Comparison of ENCODE assay signal across 8 cellular contexts in the genomic region with DNA sequence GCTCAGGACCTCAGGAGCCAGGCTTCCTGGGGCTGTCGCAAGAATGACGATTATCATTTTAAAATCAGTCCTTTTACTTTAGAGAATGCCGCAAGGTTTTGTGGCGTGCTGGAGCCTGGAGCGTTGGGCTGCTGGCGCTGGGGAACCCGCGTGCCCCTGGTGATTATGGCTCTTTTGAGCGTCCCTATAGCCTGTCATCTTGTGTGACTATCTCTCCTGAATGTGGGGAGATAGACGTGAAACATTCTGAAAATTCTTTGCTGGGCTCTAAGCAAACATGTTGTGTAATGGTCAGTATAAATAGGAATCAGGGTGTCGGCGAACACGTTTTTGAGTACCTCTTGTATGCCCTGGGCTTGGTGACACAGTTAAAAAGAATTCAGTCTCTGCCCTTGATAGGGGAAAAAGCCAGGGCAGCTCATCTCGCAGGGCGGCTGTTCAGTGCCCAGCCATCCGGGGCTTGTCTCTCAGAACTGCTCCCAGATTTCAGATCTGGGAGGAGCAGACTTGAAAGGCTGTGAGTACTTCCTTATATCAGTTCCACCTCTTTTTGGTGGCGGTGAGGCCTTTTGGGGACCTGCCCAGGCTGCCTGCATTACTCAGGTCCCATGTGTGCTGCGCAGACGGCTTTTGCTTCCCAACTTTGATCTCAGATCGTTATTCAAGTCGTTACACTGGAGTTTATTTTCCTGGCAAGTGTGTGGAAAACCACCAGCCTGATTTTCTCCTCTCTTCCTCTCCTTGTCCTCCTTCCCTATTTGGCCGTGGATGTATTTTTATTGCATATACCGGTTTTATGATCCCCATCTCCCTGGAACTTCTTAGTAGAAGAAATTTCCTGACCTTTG. TPM values are rescaled to one million over a fixed set of nuclear protein-coding genes. Genes with fewer than 3 reads are reported as not detected.
DNase-seq lines count a peak whose midpoint lies in the region; ATAC-seq and TF ChIP-seq lines count a peak whose summit lies in the region.

No MANE protein-coding gene starts in this region.

- H3K9me3 ChIP-seq in ES-I3 (ENCODE audit: control insufficient read depth, insufficient read depth, low read length) (no peaks in the 10 kb centered on the region), OCI-LY3 (ENCODE audit: insufficient read depth, low read length) (no peaks in the 10 kb centered on the region), neutrophil (no peaks in the 10 kb centered on the region)

- no peak for TF ChIP-seq CTCF in HFF-Myc (IDR thresholded peaks at IDR 0.05; ENCODE audit: low read depth, low read length, missing control alignments)
- TF ChIP-seq CTCF in OCI-LY3 (IDR thresholded peaks at IDR 0.05; ENCODE audit: low read depth, low read length): no peak
- TF ChIP-seq CTCF in neutrophil (IDR thresholded peaks at IDR 0.05): no peak

- H3K4me1 ChIP-seq in ES-I3 (ENCODE audit: insufficient read depth, low read length): peaks cover 6% of the 10 kb centered on the region; the same call in 1 of the 2 replicates
- peaks cover 10% of the 10 kb centered on the region; the same call in 1 of the 2 replicates for H3K4me1 ChIP-seq in OCI-LY3 (ENCODE audit: low read length)
- peaks cover 21 to 23% of the 10 kb centered on the region in 2 experiments for H3K4me1 ChIP-seq in neutrophil (ENCODE audit: control insufficient read depth in 1 of 2, insufficient read depth in 1 of 2, low read depth in 1 of 2, low read length in 1 of 2)

- peak overlapping the region; percentile 92 for H3K4me3 ChIP-seq in HFF-Myc (replicated peaks; ENCODE audit: low read depth, low read length)
- H3K4me3 ChIP-seq in OCI-LY3 (ENCODE audit: low read length): peak overlapping the region; percentile 91
- peak overlapping the region; percentile 83 to 85 for H3K4me3 ChIP-seq in neutrophil (ENCODE audit: low read depth in 1 of 2, low read length in 1 of 2)

- ATAC-seq in GM21390 (IDR thresholded peaks at IDR 0.05; ENCODE audit: unreplicated experiment): no peak

- peak overlapping the region; percentile 87 for H3K4me2 ChIP-seq in OCI-LY3 (ENCODE audit: low read length)

- DNase-seq in HFF-Myc (ENCODE audit: extremely low read depth, low read depth): no peak
- DNase-seq in activated T-helper 9 cell treated with anti-CD3 and anti-CD28 coated beads, Interleukin-2, amount 50 U/mL, for 16 hours (ENCODE audit: low read depth): peak; percentile 32
- DNase-seq in foreskin melanocyte: peak; percentile 45
- DNase-seq in SK-N-DZ (ENCODE audit: low spot score): no peak

- H3K27me3 ChIP-seq in OCI-LY3 (ENCODE audit: low read depth, low read length) (no peaks in the 10 kb centered on the region), neutrophil (no peaks in the 10 kb centered on the region)

- H3K36me3 ChIP-seq in ES-I3 (ENCODE audit: insufficient read depth, low read length): no peaks in the 10 kb centered on the region
- H3K36me3 ChIP-seq in OCI-LY3 (replicated peaks; ENCODE audit: low read depth, low read length): peaks cover 4% of the 10 kb centered on the region
- peaks cover under 1% of the 10 kb centered on the region for H3K36me3 ChIP-seq in neutrophil

- H2AFZ ChIP-seq in OCI-LY3 (ENCODE audit: low read depth, low read length): peak overlapping the region; percentile 83; the same call in 1 of the 2 replicates

- H4K20me1 ChIP-seq in OCI-LY3 (ENCODE audit: insufficient read depth, low read length): peaks cover 11% of the 10 kb centered on the region

- H3K9ac ChIP-seq in ES-I3 (ENCODE audit: low read depth, low read length) (peak overlapping the region; percentile 98), OCI-LY3 (ENCODE audit: low read length) (peak overlapping the region; percentile 84)

- H3K79me2 ChIP-seq in OCI-LY3 (ENCODE audit: low read length): peaks cover 63% of the 10 kb centered on the region

- H3K27ac ChIP-seq in OCI-LY3 (ENCODE audit: low read length) (peak overlapping the region; percentile 52), neutrophil (peak overlapping the region; percentile 79)

RNA-seq across cellular contexts. Expression of a gene that starts 1.0 kb away (rescaled TPM):
- polyA plus RNA-seq in SK-N-DZ (2014; cell fraction: cytosol; rRNA removed): 19.0 and 24.7 TPM in 2 replicates
- polyA plus RNA-seq in SK-N-DZ (2014; cell fraction: nucleus; rRNA removed): 38.3 and 64.3 TPM in 2 replicates

RNA-seq across cellular contexts. Expression of a gene that starts 20.1 kb away (rescaled TPM):
- 13.1 and 15.1 TPM in 2 replicates for polyA plus RNA-seq in SK-N-DZ (2014; cell fraction: cytosol; rRNA removed)
- polyA plus RNA-seq in SK-N-DZ (2014; cell fraction: nucleus; rRNA removed): 12.6 and 13.1 TPM in 2 replicates

RNA-seq across cellular contexts. Expression of a gene that starts 29.4 kb away (rescaled TPM):
- polyA plus RNA-seq in SK-N-DZ (2014; cell fraction: cytosol; rRNA removed): 0.07 and 3.4 TPM in 2 replicates
- 0.24 and 1.7 TPM in 2 replicates for polyA plus RNA-seq in SK-N-DZ (2014; cell fraction: nucleus; rRNA removed)

RNA-seq across cellular contexts. Expression of a gene that starts 45.4 kb away (rescaled TPM):
- 14.8 and 15.7 TPM in 2 replicates for polyA plus RNA-seq in SK-N-DZ (2014; cell fraction: cytosol; rRNA removed)
- 33.2 and 43.1 TPM in 2 replicates for polyA plus RNA-seq in SK-N-DZ (2014; cell fraction: nucleus; rRNA removed)

RNA-seq across cellular contexts. Expression of a gene that starts 45.5 kb away (rescaled TPM):
- 53.7 and 60.6 TPM in 2 replicates for polyA plus RNA-seq in SK-N-DZ (2014; cell fraction: cytosol; rRNA removed)
- 116 and 144 TPM in 2 replicates for polyA plus RNA-seq in SK-N-DZ (2014; cell fraction: nucleus; rRNA removed)

Comparison
In these comparisons a context has a peak if more than half of its experiments do, and no peak if none do; other contexts are left out.
1. DNase-seq: peak in activated T-helper 9 cell treated with anti-CD3 and anti-CD28 coated beads, Interleukin-2, amount 50 U/mL, for 16 hours (single experiment) and foreskin melanocyte (single experiment); none in HFF-Myc (single experiment) and SK-N-DZ (single experiment).
2. Peak in every context shown above with its lines, with median percentiles within 50 percentile points of each other: H3K4me3 ChIP-seq.